Comparison of ENCODE assay signal across 17 cellular contexts in the genomic region with DNA sequence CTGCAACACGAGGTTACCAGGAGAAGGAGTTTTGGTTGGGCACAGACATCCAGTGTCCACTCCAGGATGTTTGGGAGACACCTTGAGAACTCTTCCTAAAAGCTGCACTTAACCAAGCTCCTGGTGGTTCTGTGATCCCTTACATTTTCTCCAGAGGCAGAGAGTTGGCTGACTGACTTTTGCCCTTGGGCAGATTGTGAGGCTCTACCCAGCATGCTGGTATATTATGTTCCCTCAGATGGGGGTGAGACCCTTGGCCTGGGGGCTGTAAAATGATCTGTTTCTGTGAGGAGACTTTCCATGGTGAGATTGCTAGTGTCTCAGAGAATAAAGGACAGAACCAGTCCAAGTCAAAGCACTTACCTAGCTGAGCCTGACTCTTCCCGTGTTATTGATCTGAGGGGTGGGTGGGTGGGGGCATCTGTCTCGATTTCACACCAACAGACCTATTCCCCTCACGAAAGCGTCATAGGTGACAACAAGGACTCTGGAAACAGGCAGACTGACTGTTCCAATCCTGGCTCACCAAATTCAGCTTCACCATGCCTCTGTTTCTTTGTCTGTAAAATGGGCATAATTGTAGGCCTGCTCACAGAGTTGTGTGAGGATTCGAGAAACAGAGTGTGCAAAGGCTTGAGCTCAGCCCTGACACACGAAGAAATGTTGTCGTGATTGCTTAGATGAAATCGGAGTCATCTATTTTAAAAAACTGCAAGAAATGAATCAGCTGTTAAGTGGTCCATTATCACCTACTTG. TPM values are rescaled to one million over a fixed set of nuclear protein-coding genes. Genes with fewer than 3 reads are reported as not detected.
DNase-seq lines count a peak whose midpoint lies in the region; ATAC-seq and TF ChIP-seq lines count a peak whose summit lies in the region.
"Had no signal": no experiment of that assay in that cellular context is flagged by ENCODE, and none has a peak within 500 bp of the region (broad histone marks: within the 10 kb centered on the region; RNA-seq: fewer than 3 reads in every experiment).

No MANE protein-coding gene starts in this region.

- H4K20me1 ChIP-seq in IMR-90 (ENCODE audit: insufficient read depth, low read length): peaks cover 9% of the 10 kb centered on the region; the same call in 1 of the 2 replicates

- H3K27me3 ChIP-seq in left ventricle myocardium inferior (ENCODE audit: low read depth) (no peaks in the 10 kb centered on the region), IMR-90 (ENCODE audit: control insufficient read depth, insufficient read depth, low read length) (no peaks in the 10 kb centered on the region)
- H3K27me3 ChIP-seq: BLaER1 had no signal

- POLR2A ChIA-PET in IMR-90 (lab: Charles Lee; ENCODE audit: unreplicated experiment): no interaction called here

- 71% methylated on average over 5 of the region's 9 CpGs; no CpG with 5 or more reads in 1 of the 2 experiments for WGBS in IMR-90 (ENCODE audit: extremely low coverage in 2 of 2, insufficient read length in 1 of 2), 2 experiments

- in situ Hi-C loops in IMR-90 (cut with MboI; ENCODE audit: low sequenced_read_pairs): no loop called here

- H3K56ac ChIP-seq in IMR-90 (ENCODE audit: extremely low read depth, insufficient read depth, low read length): no peak overlapping the region

- H4K8ac ChIP-seq in IMR-90 (ENCODE audit: low read depth in 2 of 2, low read length in 2 of 2): no peak overlapping the region

- H3K36me3 ChIP-seq in left ventricle myocardium inferior (peaks cover 47% of the 10 kb centered on the region), IMR-90 (ENCODE audit: control insufficient read depth, insufficient read depth, low read length) (peaks cover 12% of the 10 kb centered on the region)

- peaks cover 4 to 18% of the 10 kb centered on the region in 2 experiments for H3K79me1 ChIP-seq in IMR-90 (ENCODE audit: low read depth in 1 of 2, low read length in 2 of 2)

- no peak overlapping the region for H2BK15ac ChIP-seq in IMR-90 (ENCODE audit: low read depth, low read length)

- H3K36me3 Mint-ChIP-seq in endothelial cell (ENCODE audit: low read depth, unreplicated experiment) (peaks cover 14% of the 10 kb centered on the region), neural crest cell (ENCODE audit: low read depth) (peaks cover 4% of the 10 kb centered on the region)

- intact Hi-C loops in left ventricle myocardium inferior (cut with micrococcal nuclease): no loop called here
- intact Hi-C loops in Right ventricle myocardium superior (cut with DNase I): loop anchor here (10.0 kb wide), 1 partner anchor 181 kb away; a partner anchor contains a TSS
- intact Hi-C loops in IMR-90 (cut with micrococcal nuclease): no loop called here

- H4K91ac ChIP-seq in IMR-90 (ENCODE audit: insufficient read depth, low read depth, low read length): no peak overlapping the region

- no peak overlapping the region for H2AFZ ChIP-seq in IMR-90 (replicated peaks; ENCODE audit: low read length, poor library complexity)

- H3K27ac Mint-ChIP-seq in endothelial cell (ENCODE audit: unreplicated experiment): peak overlapping the region; percentile 80
- H3K27ac Mint-ChIP-seq in neural crest cell (ENCODE audit: unreplicated experiment): peak overlapping the region; percentile 48
- H3K27ac Mint-ChIP-seq: CD8-positive, alpha-beta memory T cell had no signal

- no peak overlapping the region for H4K5ac ChIP-seq in IMR-90 (ENCODE audit: low read depth, low read length)

- peaks cover 26% of the 10 kb centered on the region for H3K9me1 ChIP-seq in IMR-90 (ENCODE audit: insufficient read depth, low read length)

- H3K27me3 Mint-ChIP-seq in endothelial cell (ENCODE audit: unreplicated experiment) (peaks cover 2% of the 10 kb centered on the region), neural crest cell (ENCODE audit: low read depth) (no peaks in the 10 kb centered on the region)
- H3K27me3 Mint-ChIP-seq: CD8-positive, alpha-beta memory T cell had no signal

- H3K4me1 Mint-ChIP-seq in endothelial cell (ENCODE audit: unreplicated experiment): peaks cover 29% of the 10 kb centered on the region
- no peaks in the 10 kb centered on the region for H3K4me1 Mint-ChIP-seq in neural crest cell

- TF ChIP-seq RAD21 in IMR-90 (IDR thresholded peaks at IDR 0.05; ENCODE audit: low read length): no peak

- H3K27ac ChIP-seq in left ventricle myocardium inferior (replicated peaks): no peak overlapping the region
- no peak overlapping the region for H3K27ac ChIP-seq in IMR-90 (ENCODE audit: insufficient read depth, low read length)
- H3K27ac ChIP-seq: BLaER1 had no signal

- H3K4me3 ChIP-seq in left ventricle myocardium inferior (no peak overlapping the region), IMR-90 (ENCODE audit: insufficient read depth, low read depth, low read length) (no peak overlapping the region)
- H3K4me3 ChIP-seq: BLaER1 had no signal

- H3K4me3 Mint-ChIP-seq in endothelial cell (ENCODE audit: unreplicated experiment) (no peak overlapping the region), neural crest cell (no peak overlapping the region)
- H3K4me3 Mint-ChIP-seq: CD8-positive, alpha-beta memory T cell; H9 had no signal

- H3K9me3 ChIP-seq in left ventricle myocardium inferior (replicated peaks) (no peaks in the 10 kb centered on the region), IMR-90 (ENCODE audit: control insufficient read depth, insufficient read depth, low read length) (no peaks in the 10 kb centered on the region)
- H3K9me3 ChIP-seq: BLaER1, Caco-2 had no signal

- H3K18ac ChIP-seq in IMR-90 (ENCODE audit: low read depth, low read length): no peak overlapping the region

- H3K14ac ChIP-seq in IMR-90 (replicated peaks; ENCODE audit: low read depth, low read length): no peak overlapping the region

- peak; percentile 1 for DNase-seq in left ventricle myocardium inferior
- DNase-seq in Right ventricle myocardium superior: no peak
- DNase-seq in IMR-90: no peak
- no peak for DNase-seq in endothelial cell (ENCODE audit: low spot score)
- DNase-seq in neural crest cell (ENCODE audit: low read depth, low spot score): no peak
- DNase-seq: 8988T, AML-193, Caco-2, DND-41, GF-D8, GOT3, H9 had no signal

- no TSS peak for BruUV-seq in IMR-90 (replicated peaks; lab: Mats Ljungman, UMichigan)

- CTCF ChIA-PET in IMR-90 (lab: Yijun Ruan, JAX): interaction anchor here (1.0 to 1.9 kb wide), 3 partner anchors 108 to 185 kb away, joined by 3 to 8 read pairs (median 6); no protein-coding TSS in a partner anchor

- TF ChIP-seq CTCF in left ventricle myocardium inferior (IDR thresholded peaks at IDR 0.05; ENCODE audit: borderline replicate concordance): no peak
- TF ChIP-seq CTCF in IMR-90 (conservative IDR thresholded peaks at IDR 0.05; ENCODE audit: low read depth, low read length): no peak
- TF ChIP-seq CTCF in endothelial cell (IDR thresholded peaks at IDR 0.05; ENCODE audit: unreplicated experiment): no peak
- no peak for TF ChIP-seq CTCF in neural crest cell (conservative IDR thresholded peaks at IDR 0.05)

- H3K4me2 ChIP-seq in IMR-90 (ENCODE audit: low read depth, low read length): no peak overlapping the region
- H3K4me2 ChIP-seq: BLaER1 had no signal

- 0 out of 2 replicates have a peak overlapping the region, but pooled peaks have one; percentile 22 for H3K4ac ChIP-seq in IMR-90 (ENCODE audit: low read depth, low read length)

- H3K9ac ChIP-seq in IMR-90 (ENCODE audit: low read depth, low read length): no peak overlapping the region
- H3K9ac ChIP-seq: BLaER1 had no signal

- dilution Hi-C loops in IMR-90 (cut with HindIII; ENCODE audit: low sequenced_read_pairs, unreplicated experiment): no loop called here

- no peak overlapping the region; the same call in 1 of the 2 replicates for H2BK120ac ChIP-seq in IMR-90 (ENCODE audit: low read depth, low read length)

- TF ChIP-seq POLR2A in IMR-90 (IDR thresholded peaks at IDR 0.05; ENCODE audit: low read depth, low read length): no peak

- no peak overlapping the region for H2BK20ac ChIP-seq in IMR-90 (ENCODE audit: low read depth, low read length)

- no peak overlapping the region for H2BK5ac ChIP-seq in IMR-90 (ENCODE audit: low read depth, low read length, poor library complexity, severe bottlenecking)

- H2AK9ac ChIP-seq in IMR-90 (replicated peaks; ENCODE audit: low read depth, low read length, poor library complexity): no peak overlapping the region

- H2AK5ac ChIP-seq in IMR-90 (ENCODE audit: low read depth, low read length): no peak overlapping the region

- ATAC-seq in Right ventricle myocardium superior (ENCODE audit: poor library complexity) (no peak), IMR-90 (ENCODE audit: low read depth) (no peak), HG03095 (IDR thresholded peaks at IDR 0.05; ENCODE audit: unreplicated experiment) (no peak), HG02852 (IDR thresholded peaks at IDR 0.05; ENCODE audit: unreplicated experiment) (no peak), HG02588 (IDR thresholded peaks at IDR 0.05; ENCODE audit: unreplicated experiment) (no peak)

- peaks cover 12% of the 10 kb centered on the region for H3K4me1 ChIP-seq in left ventricle myocardium inferior
- peaks cover 9% of the 10 kb centered on the region for H3K4me1 ChIP-seq in IMR-90 (ENCODE audit: control insufficient read depth, insufficient read depth, low read length)
- H3K4me1 ChIP-seq: BLaER1 had no signal

- no peak overlapping the region for H3K23ac ChIP-seq in IMR-90 (ENCODE audit: low read depth, low read length)

- H3K9me3 Mint-ChIP-seq in endothelial cell (ENCODE audit: unreplicated experiment) (no peaks in the 10 kb centered on the region), neural crest cell (no peaks in the 10 kb centered on the region)
- H3K9me3 Mint-ChIP-seq: CD8-positive, alpha-beta memory T cell; H9 had no signal

RNA-seq across cellular contexts. Expression of a gene that starts 12.2 kb away (rescaled TPM):
- total RNA-seq in left ventricle myocardium inferior (35.2 TPM), Right ventricle myocardium superior (32.1 TPM), IMR-90 (2012; rRNA removed) (23.1 and 45.9 TPM in 2 replicates), endothelial cell (ENCODE audit: unreplicated experiment) (79.5 TPM), neural crest cell (74.8 and 77.5 TPM in 2 replicates)
- 94.9 and 96.8 TPM in 2 replicates for polyA plus RNA-seq in IMR-90 (2012; rRNA removed)
- 126 and 158 TPM in 2 replicates for polyA plus RNA-seq in IMR-90 (2012; cell fraction: cytosol; rRNA removed)
- polyA plus RNA-seq in IMR-90 (2012; cell fraction: nucleus; rRNA removed; ENCODE audit: low replicate concordance): 32.4 and 62.6 TPM in 2 replicates

RNA-seq across cellular contexts. Expression of a gene that starts 12.2 kb away (rescaled TPM):
- total RNA-seq in left ventricle myocardium inferior (64.1 TPM), Right ventricle myocardium superior (55.2 TPM), IMR-90 (2012; rRNA removed) (0.18 and 0.28 TPM in 2 replicates), endothelial cell (ENCODE audit: unreplicated experiment) (97.8 TPM), neural crest cell (36.6 and 38.9 TPM in 2 replicates)
- 0.56 and 0.69 TPM in 2 replicates for polyA plus RNA-seq in IMR-90 (2012; rRNA removed)
- 0.69 and 1.1 TPM in 2 replicates for polyA plus RNA-seq in IMR-90 (2012; cell fraction: cytosol; rRNA removed)
- polyA plus RNA-seq in IMR-90 (2012; cell fraction: nucleus; rRNA removed; ENCODE audit: low replicate concordance): 0.24 and 0.62 TPM in 2 replicates

RNA-seq across cellular contexts. Expression of a gene that starts 12.9 kb away (rescaled TPM):
- total RNA-seq in left ventricle myocardium inferior: 10.0 TPM
- 8.1 TPM for total RNA-seq in Right ventricle myocardium superior
- 0.83 and 0.90 TPM in 2 replicates for total RNA-seq in IMR-90 (2012; rRNA removed)
- polyA plus RNA-seq in IMR-90 (2012; rRNA removed): 6.3 TPM in 2 replicates
- 6.7 and 10.4 TPM in 2 replicates for polyA plus RNA-seq in IMR-90 (2012; cell fraction: cytosol; rRNA removed)
- polyA plus RNA-seq in IMR-90 (2012; cell fraction: nucleus; rRNA removed; ENCODE audit: low replicate concordance): 5.8 and 8.9 TPM in 2 replicates
- total RNA-seq in endothelial cell (ENCODE audit: unreplicated experiment): 16.1 TPM
- 13.9 and 15.5 TPM in 2 replicates for total RNA-seq in neural crest cell

RNA-seq across cellular contexts. Expression of a gene that starts 42.5 kb away (rescaled TPM):
- total RNA-seq in left ventricle myocardium inferior (not detected), Right ventricle myocardium superior (not detected), IMR-90 (2012; rRNA removed) (not detected in 2 replicates), endothelial cell (ENCODE audit: unreplicated experiment) (not detected), neural crest cell (0.21 and 0.57 TPM in 2 replicates)
- not detected in 2 replicates for polyA plus RNA-seq in IMR-90 (2012; rRNA removed)
- polyA plus RNA-seq in IMR-90 (2012; cell fraction: cytosol; rRNA removed): not detected in 2 replicates
- 0.01 TPM in 1 of 2 replicates, not detected in the other for polyA plus RNA-seq in IMR-90 (2012; cell fraction: nucleus; rRNA removed; ENCODE audit: low replicate concordance)
- total RNA-seq: Caco-2; CD8-positive, alpha-beta memory T cell; H9 had no signal
- polyA plus RNA-seq: CD8-positive, alpha-beta memory T cell had no signal

Comparison
In these comparisons a context has a peak if more than half of its experiments do, and no peak if none do; other contexts are left out.
1. RNA of a gene that starts 12.2 kb away (total RNA-seq): 97.8 TPM in endothelial cell (single experiment), 64.1 TPM in left ventricle myocardium inferior (single experiment), 55.2 TPM in Right ventricle myocardium superior (single experiment) and 36.6 to 38.9 TPM in neural crest cell; 0.18 to 0.28 TPM in IMR-90; every median in the first group is over 10 times any median in the second.